8 cellular contexts compared by ENCODE assay signal in genomic region chr2:62724886-62725711, GRCh38. TPM values are rescaled to one million over a fixed set of nuclear protein-coding genes. Genes with fewer than 3 reads are reported as not detected.
DNase-seq lines count a peak whose midpoint lies in the region; ATAC-seq, FAIRE-seq and TF ChIP-seq lines count a peak whose summit lies in the region.

No MANE protein-coding gene starts in this region.

- peaks cover 13% of the 10 kb centered on the region for H3K9me3 Mint-ChIP-seq in activated naive CD4-positive, alpha-beta T cell treated with anti-CD3 and anti-CD28 coated beads for 36 hours

- no peak for TF ChIP-seq POLR2A in GM12891 (IDR thresholded peaks at IDR 0.05; ENCODE audit: low read depth, low read length)

- no peak overlapping the region for H3K27ac Mint-ChIP-seq in activated naive CD4-positive, alpha-beta T cell treated with anti-CD3 and anti-CD28 coated beads for 36 hours

- H3K4me1 Mint-ChIP-seq in activated naive CD4-positive, alpha-beta T cell treated with anti-CD3 and anti-CD28 coated beads for 36 hours (ENCODE audit: low read depth), result peaks cover 10% of the 10 kb centered on the region

- peak; percentile 92 for FAIRE-seq in HTR-8/SVneo (lab: Jason Lieb, UNC)
- no peak for FAIRE-seq in GM12891 (lab: Jason Lieb, UNC)

- ATAC-seq in left colon (peak; percentile 78), HG02571 (IDR thresholded peaks at IDR 0.05; ENCODE audit: unreplicated experiment) (no peak)

- DNase-seq in Ammon's horn (ENCODE audit: low spot score) (peak; percentile 77), HTR-8/SVneo (ENCODE audit: insufficient read length, low spot score) (peak; percentile 30), left colon (peak in 1 of 2 donors; percentile 33), DMS114 treated with DMSO at 0.1 percent for 48 hours (lab: John Stamatoyannopoulos, UW; ENCODE audit: unreplicated experiment) (no peak), GDM1 (lab: John Stamatoyannopoulos, UW) (no peak), GM12891 (ENCODE audit: insufficient read length, low spot score) (no peak)
- peak; percentile 29 for DNase-seq in activated naive CD4-positive, alpha-beta T cell treated with anti-CD3 and anti-CD28 coated beads for 36 hours

- intact Hi-C loops in activated naive CD4-positive, alpha-beta T cell treated with anti-CD3 and anti-CD28 coated beads for 36 hours (cut with micrococcal nuclease), result no loop called here
- intact Hi-C loops in left colon (cut with DNase I, micrococcal nuclease), result no loop called here

- CTCF ChIA-PET in activated naive CD4-positive, alpha-beta T cell treated with anti-CD3 and anti-CD28 coated beads for 36 hours (lab: Charles Lee), result no interaction called here

- H3K4me3 Mint-ChIP-seq in activated naive CD4-positive, alpha-beta T cell treated with anti-CD3 and anti-CD28 coated beads for 36 hours, result no peak overlapping the region

- H3K27me3 Mint-ChIP-seq in activated naive CD4-positive, alpha-beta T cell treated with anti-CD3 and anti-CD28 coated beads for 36 hours (ENCODE audit: low read depth), result no peaks in the 10 kb centered on the region

- peaks cover 22% of the 10 kb centered on the region for H3K36me3 Mint-ChIP-seq in activated naive CD4-positive, alpha-beta T cell treated with anti-CD3 and anti-CD28 coated beads for 36 hours (ENCODE audit: low read depth)

TF ChIP-seq in GM12891, 5 proteins besides CTCF, POLR2A, EP300 and RAD21:
- no peak for TF ChIP-seq TAF1 (IDR thresholded peaks at IDR 0.05; ENCODE audit: low read depth, low read length)
- no peak for TF ChIP-seq POLR2AphosphoS5 (IDR thresholded peaks at IDR 0.05; ENCODE audit: low read depth, low read length)
- no peak for TF ChIP-seq POU2F2 (IDR thresholded peaks at IDR 0.05; ENCODE audit: low read depth, low read length)
- no peak for TF ChIP-seq PAX5 (IDR thresholded peaks at IDR 0.05; ENCODE audit: insufficient read depth, low read length, severe bottlenecking)
- no peak for TF ChIP-seq SPI1 (IDR thresholded peaks at IDR 0.05; ENCODE audit: low read depth, low read length)
TF ChIP-seq in GM12891: peak in this region for 0.

RNA-seq across cellular contexts. Expression of gene EHBP1, which starts 19.6 kb away (rescaled TPM):
- 10 to 100 TPM; 17.4 to 17.5 TPM for total RNA-seq in activated naive CD4-positive, alpha-beta T cell treated with anti-CD3 and anti-CD28 coated beads for 36 hours
- total RNA-seq in left colon, result 10 to 100 TPM; 22.6 to 32.1 TPM
- 11.5 TPM for polyA plus RNA-seq in GM12891 (2012; ENCODE audit: low read depth, missing spikeins)

Comparison
In these comparisons a context has a peak if more than half of its experiments do, and no peak if none do; other contexts are left out.
1. DNase-seq: peak in Ammon's horn (single experiment), HTR-8/SVneo (single experiment) and activated naive CD4-positive, alpha-beta T cell treated with anti-CD3 and anti-CD28 coated beads for 36 hours (single experiment); none in DMS114 treated with DMSO at 0.1 percent for 48 hours (single experiment), GDM1 (single experiment) and GM12891 (single experiment).